15 cellular contexts compared by ENCODE assay signal in the genomic region with DNA sequence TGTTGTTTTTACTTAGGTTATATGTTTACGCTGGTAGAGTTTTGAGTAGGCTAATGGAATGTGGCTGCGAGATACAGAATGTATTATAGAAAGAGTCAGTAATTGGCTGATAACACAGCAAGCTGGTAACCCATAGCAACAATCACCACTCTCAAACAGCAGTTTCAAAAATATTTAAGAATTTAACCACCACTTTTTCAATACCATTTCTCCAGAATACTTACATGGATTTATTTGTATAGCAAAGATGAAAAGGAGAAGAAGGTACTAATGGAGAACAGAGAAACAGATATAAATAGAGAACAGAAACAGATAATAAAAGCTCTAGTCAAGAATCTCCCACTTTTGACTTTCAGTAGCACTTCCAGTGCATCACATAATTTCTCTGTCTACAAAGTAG.
DNase-seq lines count a peak whose midpoint lies in the region; ATAC-seq lines count a peak whose summit lies in the region.
"Had no signal": no experiment of that assay in that cellular context is flagged by ENCODE, and none has a peak within 500 bp of the region (broad histone marks: within the 10 kb centered on the region; RNA-seq: fewer than 3 reads in every experiment).

No MANE protein-coding gene starts in this region.

- intact Hi-C loops in Right ventricle myocardium superior (cut with DNase I) = no loop called here

- ATAC-seq in GM18511 (IDR thresholded peaks at IDR 0.05; ENCODE audit: unreplicated experiment) (peak; percentile 86), GM21423 (IDR thresholded peaks at IDR 0.05; ENCODE audit: unreplicated experiment) (peak; percentile 81), HG03060 (IDR thresholded peaks at IDR 0.05; ENCODE audit: low read depth, unreplicated experiment) (peak; percentile 69), Right ventricle myocardium superior (ENCODE audit: poor library complexity) (no peak)
- ATAC-seq: foreskin keratinocyte, left lobe of liver had no signal

- DNase-seq in MV-4-11 (lab: John Stamatoyannopoulos, UW) (peak; percentile 79), Right ventricle myocardium superior (no peak), NCI-H774 (lab: John Stamatoyannopoulos, UW) (no peak), AML-193 (lab: John Stamatoyannopoulos, UW) (no peak)
- no peak for DNase-seq in activated naive CD4-positive, alpha-beta T cell (lab: John Stamatoyannopoulos, UW)
- DNase-seq: activated CD4-positive, alpha-beta T cell treated with anti-CD3 and anti-CD28 coated beads, Interleukin-2, amount 10 ng/mL, durations not matched to agents 24 days and 14 days; activated naive CD4-positive, alpha-beta T cell treated with anti-CD3 and anti-CD28 coated beads, Interleukin-2, amount 50 U/mL, for 16 hours; foreskin keratinocyte; NCI-H146; stimulated activated CD4-positive, alpha-beta T cell treated with anti-CD3 and anti-CD28 coated beads, Interleukin-4, amount 100 ng/mL, for 1 hour; testis had no signal
